ENCODE assay signal across 8 cellular contexts in the genomic region with DNA sequence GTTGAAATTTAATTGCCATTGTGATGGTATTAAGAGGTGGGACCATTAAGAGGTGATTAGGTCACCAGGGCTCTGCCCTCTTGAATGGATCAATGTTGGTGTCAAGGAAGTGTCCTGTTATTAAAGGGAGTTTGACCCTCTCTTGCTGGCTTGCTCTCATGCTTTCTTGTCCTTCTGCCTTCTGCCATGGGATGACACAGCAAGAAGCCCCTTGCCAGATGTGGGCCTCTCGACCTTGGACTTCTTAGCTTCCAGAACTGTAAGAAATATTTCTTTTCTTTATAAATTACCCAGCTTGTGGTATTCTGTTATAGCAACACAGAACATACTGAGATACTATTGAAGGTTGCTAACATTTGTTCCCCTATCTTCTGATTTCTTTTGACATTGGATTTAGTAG.
"Had no signal": no experiment of that assay in that cellular context is flagged by ENCODE, and none has a peak within 500 bp of the region (broad histone marks: within the 10 kb centered on the region; RNA-seq: fewer than 3 reads in every experiment).

No MANE protein-coding gene starts in this region.

- H3K4me3 ChIP-seq: GM12878 had no signal

- FAIRE-seq: G401.6, GM12878, GM12891, GM12892, GM18507, GM19239 had no signal

- DNase-seq: GDM1, GF-D8 had no signal
